ENCODE assay signal across 25 cellular contexts in genomic region chr1:81554108-81554507, GRCh38.
DNase-seq lines count a peak whose midpoint lies in the region; ATAC-seq, FAIRE-seq and TF ChIP-seq lines count a peak whose summit lies in the region.
"Had no signal": no experiment of that assay in that cellular context is flagged by ENCODE, and none has a peak within 500 bp of the region (broad histone marks: within the 10 kb centered on the region; RNA-seq: fewer than 3 reads in every experiment).

No MANE protein-coding gene starts in this region.

- no peaks in the 10 kb centered on the region for H4K20me1 ChIP-seq in GM12878 (ENCODE audit: control insufficient read depth, insufficient read depth)
- H4K20me1 ChIP-seq: BLaER1 had no signal

- SMC1A ChIA-PET in GM12878 (lab: Charles Lee; ENCODE audit: uncharacterized antibody, unreplicated experiment), result interaction anchor here (0.7 to 13.4 kb wide), 13 partner anchors 8 to 218 kb away, joined by 3 to 407 read pairs (median 4); no protein-coding TSS in a partner anchor

- H3K27ac ChIP-seq in GM12878 (ENCODE audit: control insufficient read depth, insufficient read depth), result no peak overlapping the region
- H3K27ac ChIP-seq in right atrium auricular region, result no peak overlapping the region
- H3K27ac ChIP-seq: BLaER1, cardiac muscle cell, coronary artery had no signal

- POLR2A ChIA-PET in GM12878 (lab: Charles Lee), result interaction anchor here (0.7 to 1.2 kb wide), 3 partner anchors 20 to 44 kb away, joined by 3 to 4 read pairs (median 3); no protein-coding TSS in a partner anchor

- intact Hi-C loops in GM12878 (cut with micrococcal nuclease; ENCODE audit: unreplicated experiment), result loop anchor here (2.0 kb wide), 1 partner anchor 21 kb away; no protein-coding TSS in a partner anchor

- H3K4me3 ChIP-seq in GM12878 (no peak overlapping the region), right atrium auricular region (no peak overlapping the region)
- H3K4me3 ChIP-seq: BLaER1, cardiac muscle cell, coronary artery, K562, MG63 had no signal

- no peak overlapping the region for H2AFZ ChIP-seq in GM12878 (ENCODE audit: control insufficient read depth, low read depth, low read length)

- H3K4me1 ChIP-seq in GM12878 (ENCODE audit: control insufficient read depth, insufficient read depth, low read length) (peaks cover 9% of the 10 kb centered on the region), right atrium auricular region (no peaks in the 10 kb centered on the region)
- H3K4me1 ChIP-seq: Caco-2 had no signal

- in situ Hi-C loops in GM12878 (cut with MboI), result no loop called here

- H3K9ac ChIP-seq in GM12878 (ENCODE audit: control insufficient read depth, insufficient read depth, low read length), result no peak overlapping the region
- H3K9ac ChIP-seq: BLaER1 had no signal

- WGBS in GM12878 (ENCODE audit: insufficient coverage, insufficient replicate concordance, low lambda C conversion rate, missing lambda C conversion rate), result 28% methylated on average over 2 of the region's 2 CpGs

- H3K9me3 ChIP-seq in GM12878 (replicated peaks; ENCODE audit: control insufficient read depth, insufficient read depth, low read length) (no peaks in the 10 kb centered on the region), right atrium auricular region (no peaks in the 10 kb centered on the region)
- H3K9me3 ChIP-seq: BLaER1, Caco-2, MG63 had no signal

- TF ChIP-seq CTCF in GM12878 (IDR thresholded peaks at IDR 0.05 in 2 of 3, conservative IDR thresholded peaks at IDR 0.05 in 1 of 3; ENCODE audit: control insufficient read depth in 2 of 3, extremely low read depth in 1 of 3, insufficient read depth in 1 of 3, low read depth in 3 of 3, low read length in 3 of 3) (no peak), right atrium auricular region (IDR thresholded peaks at IDR 0.05) (no peak)

- H3K27me3 ChIP-seq in GM12878 (replicated peaks in 1 of 2; ENCODE audit: control insufficient read depth in 2 of 2, insufficient read depth in 2 of 2, low read length in 1 of 2) (no peaks in the 10 kb centered on the region), right atrium auricular region (no peaks in the 10 kb centered on the region)
- H3K27me3 ChIP-seq: BLaER1, cardiac muscle cell, MG63 had no signal

- RAD21 ChIA-PET in GM12878 (lab: Charles Lee; ENCODE audit: unreplicated experiment), result interaction anchor here (7.3 to 7.9 kb wide), 2 partner anchors 43 to 205 kb away, joined by 77 to 296 read pairs; no protein-coding TSS in a partner anchor

- ATAC-seq in HG02852 (IDR thresholded peaks at IDR 0.05; ENCODE audit: unreplicated experiment) (peak; percentile 24), GM12878 (peak; percentile 33)
- ATAC-seq: K562; left ventricle myocardium superior; natural killer cell treated with Interleukin-12 subunit alpha and Interleukin-12 subunit beta and Interleukin-15 and Interleukin-18, amount 100 ng/mL, for 72 hours; stimulated activated memory B cell treated with anti-CD40 and anti-IgM and Interleukin-4, amounts not matched to agents 10 μg/mL and 1 μg/mL and 100 μg/mL, for 72 hours had no signal

- no peak for TF ChIP-seq POLR2A in GM12878 (IDR thresholded peaks at IDR 0.05; ENCODE audit: low read depth, low read length)

- no peaks in the 10 kb centered on the region for H3K36me3 ChIP-seq in GM12878 (ENCODE audit: control insufficient read depth in 2 of 2, insufficient read depth in 2 of 2, low read length in 1 of 2)
- no peaks in the 10 kb centered on the region for H3K36me3 ChIP-seq in right atrium auricular region
- H3K36me3 ChIP-seq: BLaER1, cardiac muscle cell, MG63 had no signal

- no peak overlapping the region for H3K4me2 ChIP-seq in GM12878 (ENCODE audit: control insufficient read depth, insufficient read depth)
- H3K4me2 ChIP-seq: BLaER1 had no signal

- H3K79me2 ChIP-seq in GM12878 (ENCODE audit: control insufficient read depth, insufficient read depth, low read length), result no peaks in the 10 kb centered on the region

- CTCF ChIA-PET in GM12878 (lab: Yijun Ruan, JAX), result interaction anchor here (1.2 to 8.8 kb wide), 5 partner anchors 9 to 207 kb away, joined by 3 to 340 read pairs (median 4); no protein-coding TSS in a partner anchor

- no TSS peak for BruUV-seq in GM12878 (replicated peaks; lab: Mats Ljungman, UMichigan)

- no peak for TF ChIP-seq EP300 in GM12878 (IDR thresholded peaks at IDR 0.05; ENCODE audit: borderline replicate concordance in 1 of 2, control insufficient read depth in 1 of 2, low read depth in 2 of 2, low read length in 2 of 2)

- TF ChIP-seq RAD21 in GM12878 (IDR thresholded peaks at IDR 0.05; ENCODE audit: insufficient read depth, low read depth, low read length), result no peak

- DNase-seq in DMS153 (lab: John Stamatoyannopoulos, UW) (peak; percentile 60), NCI-H510A (lab: John Stamatoyannopoulos, UW) (peak; percentile 84), GM12878 (ENCODE audit: low read depth, low spot score) (no peak), medulla oblongata (ENCODE audit: extremely low spot score) (no peak), right atrium auricular region (ENCODE audit: low spot score) (no peak)
- DNase-seq in activated effector memory CD4-positive, alpha-beta T cell treated with anti-CD3 and anti-CD28 coated beads, Interleukin-2, amount 50 U/mL, for 16 hours, result no peak
- DNase-seq: activated B cell treated with CpG ODN at 0.5 μM for 24 hours; anterior cingulate cortex; Caco-2; EL; islet precursor cell; left ventricle myocardium superior; MG63; NCI-H69; OCI-M1; retina; stimulated activated CD4-positive, alpha-beta T cell treated with anti-CD3 and anti-CD28 coated beads, Interleukin-2, amount 100 ng/mL, for 48 hours; T-helper 9 cell had no signal

- peak; percentile 54 for FAIRE-seq in GM12878 (lab: Jason Lieb, UNC)
- FAIRE-seq: K562 had no signal

TF ChIP-seq in GM12878, 131 proteins besides CTCF, POLR2A, EP300 and RAD21:
- TF ChIP-seq RAD51 (IDR thresholded peaks at IDR 0.05), result no peak
- no peak for TF ChIP-seq IRF4 (IDR thresholded peaks at IDR 0.05; ENCODE audit: low read depth, low read length)
- TF ChIP-seq MTA2 (IDR thresholded peaks at IDR 0.05; ENCODE audit: low read depth), result no peak
- TF ChIP-seq POLR2AphosphoS2 (IDR thresholded peaks at IDR 0.05; ENCODE audit: low read depth, low read length), result no peak
- no peak for TF ChIP-seq EZH2 (IDR thresholded peaks at IDR 0.05; ENCODE audit: borderline replicate concordance, control insufficient read depth, low read depth, low read length)
- no peak for TF ChIP-seq PAX8 (IDR thresholded peaks at IDR 0.05)
- TF ChIP-seq MEF2B (IDR thresholded peaks at IDR 0.05; ENCODE audit: partially characterized antibody, poor library complexity, severe bottlenecking), result no peak
- no peak for TF ChIP-seq POLR2AphosphoS5 (IDR thresholded peaks at IDR 0.05; ENCODE audit: low read length)

Comparison
In these comparisons a context has a peak if more than half of its experiments do, and no peak if none do; other contexts are left out.
1. DNase-seq: peak in DMS153 (single experiment) and NCI-H510A (single experiment); none in GM12878 (single experiment), medulla oblongata (single experiment), right atrium auricular region (single experiment) and activated effector memory CD4-positive, alpha-beta T cell treated with anti-CD3 and anti-CD28 coated beads, Interleukin-2, amount 50 U/mL, for 16 hours (single experiment).